3 cellular contexts compared by ENCODE assay signal in the genomic region with DNA sequence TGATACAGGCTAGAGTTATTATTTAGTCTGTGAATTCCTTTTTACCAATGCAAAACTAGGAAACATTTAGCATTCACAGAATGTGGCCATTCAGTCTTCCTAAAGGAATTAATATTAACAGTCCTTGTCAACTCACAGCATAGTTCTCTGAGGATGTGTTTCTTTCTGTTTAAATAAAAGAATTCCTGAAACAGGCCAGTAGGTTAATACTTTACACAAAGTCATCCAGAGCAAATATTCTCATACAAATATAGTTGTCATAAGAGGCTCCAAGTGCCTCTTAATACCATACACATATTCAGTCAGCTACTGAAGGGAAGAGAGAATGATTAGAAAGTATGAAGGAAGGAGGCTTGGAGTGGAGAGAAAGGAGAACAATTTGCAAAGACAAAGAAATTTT.
TF ChIP-seq lines count a peak whose summit lies in the region.

No MANE protein-coding gene starts in this region.

TF ChIP-seq in A549, 52 proteins besides CTCF, POLR2A, EP300 and RAD21:
- TF ChIP-seq RCOR1 (IDR thresholded peaks at IDR 0.05; ENCODE audit: low read depth, low read length), result no peak
TF ChIP-seq in A549: peak in this region for 0.

TF ChIP-seq in HCT116, 20 proteins besides CTCF, POLR2A, EP300 and RAD21:
- TF ChIP-seq MAX (IDR thresholded peaks at IDR 0.05), result no peak
- TF ChIP-seq EZH2 (IDR thresholded peaks at IDR 0.05), result no peak
- no peak for TF ChIP-seq FOSL1 (IDR thresholded peaks at IDR 0.05; ENCODE audit: low read depth)
- no peak for TF ChIP-seq EGR1 (IDR thresholded peaks at IDR 0.05; ENCODE audit: low read depth)
- TF ChIP-seq, protein P1, sequence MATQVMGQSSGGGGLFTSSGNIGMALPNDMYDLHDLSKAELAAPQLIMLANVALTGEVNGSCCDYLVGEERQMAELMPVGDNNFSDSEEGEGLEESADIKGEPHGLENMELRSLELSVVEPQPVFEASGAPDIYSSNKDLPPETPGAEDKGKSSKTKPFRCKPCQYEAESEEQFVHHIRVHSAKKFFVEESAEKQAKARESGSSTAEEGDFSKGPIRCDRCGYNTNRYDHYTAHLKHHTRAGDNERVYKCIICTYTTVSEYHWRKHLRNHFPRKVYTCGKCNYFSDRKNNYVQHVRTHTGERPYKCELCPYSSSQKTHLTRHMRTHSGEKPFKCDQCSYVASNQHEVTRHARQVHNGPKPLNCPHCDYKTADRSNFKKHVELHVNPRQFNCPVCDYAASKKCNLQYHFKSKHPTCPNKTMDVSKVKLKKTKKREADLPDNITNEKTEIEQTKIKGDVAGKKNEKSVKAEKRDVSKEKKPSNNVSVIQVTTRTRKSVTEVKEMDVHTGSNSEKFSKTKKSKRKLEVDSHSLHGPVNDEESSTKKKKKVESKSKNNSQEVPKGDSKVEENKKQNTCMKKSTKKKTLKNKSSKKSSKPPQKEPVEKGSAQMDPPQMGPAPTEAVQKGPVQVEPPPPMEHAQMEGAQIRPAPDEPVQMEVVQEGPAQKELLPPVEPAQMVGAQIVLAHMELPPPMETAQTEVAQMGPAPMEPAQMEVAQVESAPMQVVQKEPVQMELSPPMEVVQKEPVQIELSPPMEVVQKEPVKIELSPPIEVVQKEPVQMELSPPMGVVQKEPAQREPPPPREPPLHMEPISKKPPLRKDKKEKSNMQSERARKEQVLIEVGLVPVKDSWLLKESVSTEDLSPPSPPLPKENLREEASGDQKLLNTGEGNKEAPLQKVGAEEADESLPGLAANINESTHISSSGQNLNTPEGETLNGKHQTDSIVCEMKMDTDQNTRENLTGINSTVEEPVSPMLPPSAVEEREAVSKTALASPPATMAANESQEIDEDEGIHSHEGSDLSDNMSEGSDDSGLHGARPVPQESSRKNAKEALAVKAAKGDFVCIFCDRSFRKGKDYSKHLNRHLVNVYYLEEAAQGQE (IDR thresholded peaks at IDR 0.05; ENCODE audit: low read depth), result no peak
- no peak for TF ChIP-seq ZNF274 (IDR thresholded peaks at IDR 0.05; ENCODE audit: low read depth, low read length)
- no peak for TF ChIP-seq CBX3 (IDR thresholded peaks at IDR 0.05; ENCODE audit: low read depth)
- TF ChIP-seq ELF1 (IDR thresholded peaks at IDR 0.05; ENCODE audit: borderline replicate concordance, low read depth), result no peak

TF ChIP-seq in GM12891, 5 proteins besides CTCF, POLR2A, EP300 and RAD21:
- no peak for TF ChIP-seq PAX5 (IDR thresholded peaks at IDR 0.05; ENCODE audit: insufficient read depth, low read length, severe bottlenecking)
- no peak for TF ChIP-seq SPI1 (IDR thresholded peaks at IDR 0.05; ENCODE audit: low read depth, low read length)
- TF ChIP-seq TAF1 (IDR thresholded peaks at IDR 0.05; ENCODE audit: low read depth, low read length), result no peak
- no peak for TF ChIP-seq POU2F2 (IDR thresholded peaks at IDR 0.05; ENCODE audit: low read depth, low read length)
- TF ChIP-seq POLR2AphosphoS5 (IDR thresholded peaks at IDR 0.05; ENCODE audit: low read depth, low read length), result no peak
